ENCODE assay signal across 7 cellular contexts in genomic region chr9:35116539-35116897, GRCh38. TPM values are rescaled to one million over a fixed set of nuclear protein-coding genes. Genes with fewer than 3 reads are reported as not detected.
DNase-seq lines count a peak whose midpoint lies in the region; ATAC-seq and TF ChIP-seq lines count a peak whose summit lies in the region.

No MANE protein-coding gene starts in this region.

- intact Hi-C loops in activated T-helper 1 cell treated with anti-CD3 and anti-CD28 coated beads, Interleukin-12 subunit alpha, Interleukin-12 subunit beta, Interleukin-2, Interleukin-4 antibody, amounts not matched to agents 30 ng/mL and 10 ng/mL and 1 ng/mL, durations not matched to agents 14 hours and 24 hours and 36 hours (cut with micrococcal nuclease), result loop anchor here (1.0 to 10.0 kb wide), 16 partner anchors 13 to 1138 kb away; partner anchors contain the start of genes ENHO, FAM221B, FANCG and GNE

- H3K27me3 Mint-ChIP-seq in activated T-helper 1 cell treated with anti-CD3 and anti-CD28 coated beads, Interleukin-12 subunit alpha, Interleukin-12 subunit beta, Interleukin-2, Interleukin-4 antibody, amounts not matched to agents 30 ng/mL and 10 ng/mL and 1 ng/mL, durations not matched to agents 14 hours and 24 hours and 36 hours (ENCODE audit: insufficient read depth), result peaks cover 4% of the 10 kb centered on the region

- peaks cover 50% of the 10 kb centered on the region for H3K4me1 Mint-ChIP-seq in activated T-helper 1 cell treated with anti-CD3 and anti-CD28 coated beads, Interleukin-12 subunit alpha, Interleukin-12 subunit beta, Interleukin-2, Interleukin-4 antibody, amounts not matched to agents 30 ng/mL and 10 ng/mL and 1 ng/mL, durations not matched to agents 14 hours and 24 hours and 36 hours (ENCODE audit: low read depth)

- H3K27me3 ChIP-seq in iPS-15b (ENCODE audit: control insufficient read depth, insufficient read depth, low read length), result no peaks in the 10 kb centered on the region
- no peaks in the 10 kb centered on the region for H3K27me3 ChIP-seq in stomach smooth muscle (ENCODE audit: control insufficient read depth in 1 of 2, insufficient read depth in 2 of 2, low read length in 2 of 2)

- no peaks in the 10 kb centered on the region for H3K9me3 Mint-ChIP-seq in activated T-helper 1 cell treated with anti-CD3 and anti-CD28 coated beads, Interleukin-12 subunit alpha, Interleukin-12 subunit beta, Interleukin-2, Interleukin-4 antibody, amounts not matched to agents 30 ng/mL and 10 ng/mL and 1 ng/mL, durations not matched to agents 14 hours and 24 hours and 36 hours

- H3K9ac ChIP-seq in iPS-15b (ENCODE audit: low read depth, low read length), result no peak overlapping the region
- peak overlapping the region; percentile 47 to 59 for H3K9ac ChIP-seq in stomach smooth muscle (ENCODE audit: low read length in 2 of 2)

- H3K27ac Mint-ChIP-seq in activated T-helper 1 cell treated with anti-CD3 and anti-CD28 coated beads, Interleukin-12 subunit alpha, Interleukin-12 subunit beta, Interleukin-2, Interleukin-4 antibody, amounts not matched to agents 30 ng/mL and 10 ng/mL and 1 ng/mL, durations not matched to agents 14 hours and 24 hours and 36 hours, result peak overlapping the region; percentile 93

- peak overlapping the region; percentile 83 for H3K27ac ChIP-seq in stomach smooth muscle (ENCODE audit: low read length)

- H3K4me3 ChIP-seq in HFF-Myc (replicated peaks; ENCODE audit: low read depth, low read length) (peak overlapping the region; percentile 58), iPS-15b (ENCODE audit: low read depth, low read length) (peak overlapping the region; percentile 83), stomach smooth muscle (ENCODE audit: low read length in 2 of 2) (peak overlapping the region; percentile 87 to 88)

- DNase-seq in HFF-Myc (ENCODE audit: extremely low read depth, low read depth) (no peak), NCI-H345 (lab: John Stamatoyannopoulos, UW) (no peak), occipital lobe (lab: John Stamatoyannopoulos, UW) (no peak)
- no peak for DNase-seq in activated T-helper 1 cell treated with anti-CD3 and anti-CD28 coated beads, Interleukin-12 subunit alpha, Interleukin-12 subunit beta, Interleukin-2, Interleukin-4 antibody, amounts not matched to agents 30 ng/mL and 10 ng/mL and 1 ng/mL, durations not matched to agents 14 hours and 24 hours and 36 hours (ENCODE audit: low spot score)

- H3K36me3 ChIP-seq in iPS-15b (ENCODE audit: control insufficient read depth, insufficient read depth, low read length), result no peaks in the 10 kb centered on the region
- no peaks in the 10 kb centered on the region for H3K36me3 ChIP-seq in stomach smooth muscle (ENCODE audit: control insufficient read depth in 2 of 2, insufficient read depth in 2 of 2, low read length in 2 of 2)

- H3K9me3 ChIP-seq in iPS-15b (ENCODE audit: control insufficient read depth, insufficient read depth, low read length) (no peaks in the 10 kb centered on the region), stomach smooth muscle (ENCODE audit: control insufficient read depth in 2 of 2, low read length in 2 of 2) (no peaks in the 10 kb centered on the region)

- H3K4me1 ChIP-seq in iPS-15b (ENCODE audit: control insufficient read depth, insufficient read depth, low read length) (peaks cover 5% of the 10 kb centered on the region), stomach smooth muscle (ENCODE audit: control insufficient read depth, insufficient read depth, low read length) (peaks cover 40% of the 10 kb centered on the region)

- peak overlapping the region; percentile 94 for H3K4me3 Mint-ChIP-seq in activated T-helper 1 cell treated with anti-CD3 and anti-CD28 coated beads, Interleukin-12 subunit alpha, Interleukin-12 subunit beta, Interleukin-2, Interleukin-4 antibody, amounts not matched to agents 30 ng/mL and 10 ng/mL and 1 ng/mL, durations not matched to agents 14 hours and 24 hours and 36 hours

- peaks cover 5% of the 10 kb centered on the region for H3K36me3 Mint-ChIP-seq in activated T-helper 1 cell treated with anti-CD3 and anti-CD28 coated beads, Interleukin-12 subunit alpha, Interleukin-12 subunit beta, Interleukin-2, Interleukin-4 antibody, amounts not matched to agents 30 ng/mL and 10 ng/mL and 1 ng/mL, durations not matched to agents 14 hours and 24 hours and 36 hours (ENCODE audit: low read depth)

- ATAC-seq in GM18868 (IDR thresholded peaks at IDR 0.05; ENCODE audit: unreplicated experiment), result no peak

- no peak for TF ChIP-seq CTCF in HFF-Myc (IDR thresholded peaks at IDR 0.05; ENCODE audit: low read depth, low read length, missing control alignments)

RNA-seq across cellular contexts. Expression of gene ATOSB, which starts 0.9 kb away (rescaled TPM):
- 4.8 and 5.4 TPM in 2 replicates for total RNA-seq in activated T-helper 1 cell treated with anti-CD3 and anti-CD28 coated beads, Interleukin-12 subunit alpha, Interleukin-12 subunit beta, Interleukin-2, Interleukin-4 antibody, amounts not matched to agents 30 ng/mL and 10 ng/mL and 1 ng/mL, durations not matched to agents 14 hours and 24 hours and 36 hours
- 11.4 TPM for total RNA-seq in occipital lobe

RNA-seq across cellular contexts. Expression of gene STOML2, which starts 13.6 kb away (rescaled TPM):
- 250 and 261 TPM in 2 replicates for total RNA-seq in activated T-helper 1 cell treated with anti-CD3 and anti-CD28 coated beads, Interleukin-12 subunit alpha, Interleukin-12 subunit beta, Interleukin-2, Interleukin-4 antibody, amounts not matched to agents 30 ng/mL and 10 ng/mL and 1 ng/mL, durations not matched to agents 14 hours and 24 hours and 36 hours
- total RNA-seq in occipital lobe, result 48.7 TPM

RNA-seq across cellular contexts. Expression of gene PIGO, which starts 20.1 kb away (rescaled TPM):
- total RNA-seq in activated T-helper 1 cell treated with anti-CD3 and anti-CD28 coated beads, Interleukin-12 subunit alpha, Interleukin-12 subunit beta, Interleukin-2, Interleukin-4 antibody, amounts not matched to agents 30 ng/mL and 10 ng/mL and 1 ng/mL, durations not matched to agents 14 hours and 24 hours and 36 hours, result 34.4 and 39.7 TPM in 2 replicates
- total RNA-seq in occipital lobe, result 9.4 TPM

RNA-seq across cellular contexts. Expression of gene FANCG, which starts 36.8 kb away (rescaled TPM):
- 102 and 104 TPM in 2 replicates for total RNA-seq in activated T-helper 1 cell treated with anti-CD3 and anti-CD28 coated beads, Interleukin-12 subunit alpha, Interleukin-12 subunit beta, Interleukin-2, Interleukin-4 antibody, amounts not matched to agents 30 ng/mL and 10 ng/mL and 1 ng/mL, durations not matched to agents 14 hours and 24 hours and 36 hours
- 31.7 TPM for total RNA-seq in occipital lobe

RNA-seq across cellular contexts. Expression of gene VCP, which starts 44.1 kb away (rescaled TPM):
- total RNA-seq in activated T-helper 1 cell treated with anti-CD3 and anti-CD28 coated beads, Interleukin-12 subunit alpha, Interleukin-12 subunit beta, Interleukin-2, Interleukin-4 antibody, amounts not matched to agents 30 ng/mL and 10 ng/mL and 1 ng/mL, durations not matched to agents 14 hours and 24 hours and 36 hours, result 334 and 353 TPM in 2 replicates
- 171 TPM for total RNA-seq in occipital lobe
